20 cellular contexts compared by ENCODE assay signal in genomic region chr10:77024456-77024855, GRCh38.
A peak's percentile ranks its signal among the peaks of the same experiment; 100 is the strongest.
DNase-seq lines count a peak whose midpoint lies in the region; ATAC-seq and TF ChIP-seq lines count a peak whose summit lies in the region.
"Had no signal": no experiment of that assay in that cellular context is flagged by ENCODE, and none has a peak within 500 bp of the region (broad histone marks: within the 10 kb centered on the region; RNA-seq: fewer than 3 reads in every experiment).

No MANE protein-coding gene starts in this region.

- intact Hi-C loops in MCF 10A (cut with micrococcal nuclease) = no loop called here
- intact Hi-C loops in mammary epithelial cell (cut with micrococcal nuclease) = no loop called here

- H3K27ac Mint-ChIP-seq in MCF 10A (ENCODE audit: low read depth, unreplicated experiment) = peak overlapping the region; percentile 31
- H3K27ac Mint-ChIP-seq in nephron = peak overlapping the region; percentile 14 to 36 (median 30)
- H3K27ac Mint-ChIP-seq: B cell; CD8-positive, alpha-beta T cell; GM23338 had no signal

- dilution Hi-C loops in mammary epithelial cell (cut with HindIII; ENCODE audit: low sequenced_read_pairs) = no loop called here

- H3K9me3 Mint-ChIP-seq in MCF 10A (ENCODE audit: unreplicated experiment) (no peaks in the 10 kb centered on the region), nephron (no peaks in the 10 kb centered on the region)
- H3K9me3 Mint-ChIP-seq: CD8-positive, alpha-beta T cell; GM23338 had no signal

- no peaks in the 10 kb centered on the region for H3K79me2 ChIP-seq in mammary epithelial cell (ENCODE audit: insufficient read depth, low read length)

- TF ChIP-seq CTCF in MCF 10A (IDR thresholded peaks at IDR 0.05; ENCODE audit: unreplicated experiment) = no peak
- TF ChIP-seq CTCF in mammary epithelial cell (conservative IDR thresholded peaks at IDR 0.05 in 1 of 2, IDR thresholded peaks at IDR 0.05 in 1 of 2; ENCODE audit: extremely low read depth in 1 of 2, insufficient read depth in 1 of 2, low read depth in 1 of 2, low read length in 2 of 2) = no peak
- no peak for TF ChIP-seq CTCF in nephron (IDR thresholded peaks at IDR 0.05; ENCODE audit: unreplicated experiment in 3 of 3)

- in situ Hi-C loops in mammary epithelial cell (cut with MboI; ENCODE audit: low sequenced_read_pairs in 2 of 2) = no loop called here

- no peak overlapping the region for H3K9ac ChIP-seq in mammary epithelial cell (ENCODE audit: insufficient read depth, low read length)
- H3K9ac ChIP-seq: BLaER1 treated with 17β-estradiol and CSF1 and Interleukin-3, amounts not matched to agents 10 nM and 100 nM had no signal

- peaks cover 5% of the 10 kb centered on the region for H3K4me1 ChIP-seq in mammary epithelial cell (ENCODE audit: insufficient read depth, low read length)
- H3K4me1 ChIP-seq: A549 had no signal

- H3K36me3 ChIP-seq in mammary epithelial cell (ENCODE audit: insufficient read depth, low read length) = no peaks in the 10 kb centered on the region
- H3K36me3 ChIP-seq: BLaER1 treated with 17β-estradiol and CSF1 and Interleukin-3, amounts not matched to agents 10 nM and 100 nM had no signal

- H4K20me1 ChIP-seq in mammary epithelial cell (ENCODE audit: insufficient read depth, low read length) = no peaks in the 10 kb centered on the region

- no peak overlapping the region for H3K27ac ChIP-seq in mammary epithelial cell (ENCODE audit: insufficient read depth, low read depth, low read length)
- H3K27ac ChIP-seq: 22Rv1; A549; BLaER1 treated with 17β-estradiol and CSF1 and Interleukin-3, amounts not matched to agents 10 nM and 100 nM; HL-60 had no signal

- no peak for ATAC-seq in GM21515 (IDR thresholded peaks at IDR 0.05; ENCODE audit: unreplicated experiment)
- ATAC-seq: A549; CD8-positive, alpha-beta T cell; GM12878; GM23338 had no signal

- no peaks in the 10 kb centered on the region for H3K27me3 Mint-ChIP-seq in MCF 10A (ENCODE audit: insufficient read depth, unreplicated experiment)
- no peaks in the 10 kb centered on the region for H3K27me3 Mint-ChIP-seq in nephron (ENCODE audit: low read depth)

- no peak overlapping the region for H3K4me3 ChIP-seq in mammary epithelial cell (replicated peaks in 1 of 3; ENCODE audit: insufficient read depth in 1 of 3, low read depth in 2 of 3, low read length in 3 of 3)
- H3K4me3 ChIP-seq: A549; BLaER1 treated with 17β-estradiol and CSF1 and Interleukin-3, amounts not matched to agents 10 nM and 100 nM; GM12878; GM23338 had no signal

- POLR2A ChIA-PET in MCF 10A (lab: Yijun Ruan, JAX) = interaction anchor here (0.6 to 0.7 kb wide), 2 partner anchors 13 to 1548 kb away, joined by 3 to 5 read pairs; no protein-coding TSS in a partner anchor

- H3K4me2 ChIP-seq in mammary epithelial cell (ENCODE audit: insufficient read depth, low read depth, low read length) = no peak overlapping the region
- H3K4me2 ChIP-seq: A549; BLaER1 treated with 17β-estradiol and CSF1 and Interleukin-3, amounts not matched to agents 10 nM and 100 nM; GM23338 had no signal

- no TSS peak for BruUV-seq in MCF 10A (replicated peaks; lab: Mats Ljungman, UMichigan)
- BruUV-seq in mammary epithelial cell (replicated peaks; lab: Mats Ljungman, UMichigan) = no TSS peak

- CTCF ChIA-PET in MCF 10A (lab: Yijun Ruan, JAX) = no interaction called here
- CTCF ChIA-PET in mammary epithelial cell (lab: Charles Lee; ENCODE audit: low non-redundant PET) = no interaction called here

- no peak for DNase-seq in MCF 10A (ENCODE audit: unreplicated experiment)
- DNase-seq in mammary epithelial cell = no peak
- peak; percentile 73 for DNase-seq in fibroblast of gingiva (ENCODE audit: low read depth)
- DNase-seq in activated naive CD4-positive, alpha-beta T cell treated with anti-CD3 and anti-CD28 coated beads, Interleukin-2, amount 50 U/mL, for 16 hours = no peak
- no peak for DNase-seq in SW 1271 (lab: John Stamatoyannopoulos, UW)
- DNase-seq: Calu3; CD8-positive, alpha-beta T cell; DMS53; DND-41; EL; HCEC 1CT had no signal

- no peaks in the 10 kb centered on the region for H3K4me1 Mint-ChIP-seq in MCF 10A (ENCODE audit: insufficient read depth, unreplicated experiment)
- peaks cover 41% of the 10 kb centered on the region for H3K4me1 Mint-ChIP-seq in nephron

- H2AFZ ChIP-seq in mammary epithelial cell (ENCODE audit: low read depth, low read length) = no peak overlapping the region
- H2AFZ ChIP-seq: GM23338 had no signal

- H3K27me3 ChIP-seq in mammary epithelial cell (ENCODE audit: insufficient read depth, low read length) = no peaks in the 10 kb centered on the region
- H3K27me3 ChIP-seq: BLaER1 treated with 17β-estradiol and CSF1 and Interleukin-3, amounts not matched to agents 10 nM and 100 nM had no signal

- H3K9me3 ChIP-seq in mammary epithelial cell (replicated peaks; ENCODE audit: insufficient read depth, low read length) = no peaks in the 10 kb centered on the region
- H3K9me3 ChIP-seq: A549; BLaER1 treated with 17β-estradiol and CSF1 and Interleukin-3, amounts not matched to agents 10 nM and 100 nM had no signal

- no peak overlapping the region for H3K4me3 Mint-ChIP-seq in MCF 10A (ENCODE audit: unreplicated experiment)
- H3K4me3 Mint-ChIP-seq in nephron = no peak overlapping the region
- H3K4me3 Mint-ChIP-seq: B cell; CD8-positive, alpha-beta T cell; GM23338 had no signal

- no peaks in the 10 kb centered on the region for H3K36me3 Mint-ChIP-seq in MCF 10A (ENCODE audit: insufficient read depth, unreplicated experiment)
- no peaks in the 10 kb centered on the region for H3K36me3 Mint-ChIP-seq in nephron (ENCODE audit: low read depth)
- H3K36me3 Mint-ChIP-seq: CD8-positive, alpha-beta T cell had no signal
